In the genomic region with DNA sequence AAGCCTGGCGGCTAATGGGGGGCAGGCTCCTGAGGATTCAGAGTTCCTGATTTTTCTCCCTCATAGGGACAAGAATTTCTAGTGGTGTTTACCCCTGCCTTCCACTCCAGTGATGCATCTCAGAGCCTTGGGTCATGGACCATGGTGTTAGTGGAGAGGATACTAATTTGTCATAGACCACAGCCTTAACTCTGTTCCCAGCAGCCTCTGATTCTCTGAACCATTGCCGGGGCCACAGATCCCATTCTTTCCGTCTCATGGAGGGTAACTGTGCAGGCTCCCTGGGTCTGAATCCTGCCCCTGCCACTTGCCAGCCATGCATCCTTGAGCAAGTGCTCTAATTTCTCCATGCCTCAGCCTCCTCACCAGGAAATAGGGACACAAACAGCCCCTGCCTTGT, we compare ENCODE assay signal across 26 cellular contexts. TPM values are rescaled to one million over a fixed set of nuclear protein-coding genes. Genes with fewer than 3 reads are reported as not detected.
DNase-seq lines count a peak whose midpoint lies in the region; FAIRE-seq and TF ChIP-seq lines count a peak whose summit lies in the region.
"Had no signal": no experiment of that assay in that cellular context is flagged by ENCODE, and none has a peak within 500 bp of the region (broad histone marks: within the 10 kb centered on the region; RNA-seq: fewer than 3 reads in every experiment).

No MANE protein-coding gene starts in this region.

- DNase-seq in endothelial cell (ENCODE audit: low spot score) (no peak), kidney tubule cell (ENCODE audit: low spot score) (peak; percentile 28), renal cortical epithelial cell (ENCODE audit: low read depth) (peak; percentile 86), H54 (ENCODE audit: insufficient read length, low spot score) (no peak), caudate nucleus (lab: John Stamatoyannopoulos, UW) (no peak)
- no peak for DNase-seq in activated CD4-positive, alpha-beta memory T cell treated with anti-CD3 and anti-CD28 coated beads, Interleukin-2, amount 10 ng/mL, durations not matched to agents 7 days and 5 days
- DNase-seq: 8988T; ACHN; AML-193; BE2C; CD4-positive, alpha-beta T cell; CD8-positive, alpha-beta memory T cell; DMS 273 treated with DMSO at 0.1 percent for 48 hours; DMS79; EL; GDM1; GM23248; H9 had no signal

- peaks cover 6% of the 10 kb centered on the region for H3K27me3 Mint-ChIP-seq in endothelial cell (ENCODE audit: unreplicated experiment)
- peaks cover 6% of the 10 kb centered on the region for H3K27me3 Mint-ChIP-seq in activated CD4-positive, alpha-beta memory T cell treated with anti-CD3 and anti-CD28 coated beads, Interleukin-2, amount 10 ng/mL, durations not matched to agents 7 days and 5 days

- H3K27ac ChIP-seq in angular gyrus (ENCODE audit: low read depth, low read length) (peak overlapping the region; percentile 17), caudate nucleus (ENCODE audit: low read depth, low read length) (no peak overlapping the region)
- H3K27ac ChIP-seq: BLaER1 treated with 17β-estradiol and CSF1 and Interleukin-3, amounts not matched to agents 10 nM and 100 nM; GM23248 had no signal

- peaks cover 2% of the 10 kb centered on the region for H3K36me3 Mint-ChIP-seq in endothelial cell (ENCODE audit: low read depth, unreplicated experiment)
- H3K36me3 Mint-ChIP-seq in activated CD4-positive, alpha-beta memory T cell treated with anti-CD3 and anti-CD28 coated beads, Interleukin-2, amount 10 ng/mL, durations not matched to agents 7 days and 5 days (ENCODE audit: low read depth) = no peaks in the 10 kb centered on the region
- H3K36me3 Mint-ChIP-seq: CD14-positive monocyte; CD8-positive, alpha-beta memory T cell had no signal

- POLR2A ChIA-PET in activated CD4-positive, alpha-beta memory T cell treated with anti-CD3 and anti-CD28 coated beads, Interleukin-2, amount 10 ng/mL, durations not matched to agents 7 days and 5 days (lab: Charles Lee) = no interaction called here

- no peak overlapping the region for H3K4me3 Mint-ChIP-seq in endothelial cell (ENCODE audit: unreplicated experiment)
- no peak overlapping the region for H3K4me3 Mint-ChIP-seq in activated CD4-positive, alpha-beta memory T cell treated with anti-CD3 and anti-CD28 coated beads, Interleukin-2, amount 10 ng/mL, durations not matched to agents 7 days and 5 days
- H3K4me3 Mint-ChIP-seq: CD14-positive monocyte; CD4-positive, alpha-beta T cell; CD8-positive, alpha-beta memory T cell had no signal

- no peak for FAIRE-seq in H54 (lab: Jason Lieb, UNC)
- FAIRE-seq: A549, D721Med, GM12878, GM19239, H1 had no signal

- H3K9me3 Mint-ChIP-seq in endothelial cell (ENCODE audit: unreplicated experiment) = no peaks in the 10 kb centered on the region
- no peaks in the 10 kb centered on the region for H3K9me3 Mint-ChIP-seq in activated CD4-positive, alpha-beta memory T cell treated with anti-CD3 and anti-CD28 coated beads, Interleukin-2, amount 10 ng/mL, durations not matched to agents 7 days and 5 days
- H3K9me3 Mint-ChIP-seq: CD4-positive, alpha-beta T cell; CD8-positive, alpha-beta memory T cell; H9 had no signal

- peaks cover 42% of the 10 kb centered on the region for H3K4me1 Mint-ChIP-seq in endothelial cell (ENCODE audit: unreplicated experiment)
- no peaks in the 10 kb centered on the region for H3K4me1 Mint-ChIP-seq in activated CD4-positive, alpha-beta memory T cell treated with anti-CD3 and anti-CD28 coated beads, Interleukin-2, amount 10 ng/mL, durations not matched to agents 7 days and 5 days
- H3K4me1 Mint-ChIP-seq: CD14-positive monocyte had no signal

- TF ChIP-seq CTCF in endothelial cell (IDR thresholded peaks at IDR 0.05; ENCODE audit: unreplicated experiment) = no peak

- CTCF ChIA-PET in activated CD4-positive, alpha-beta memory T cell treated with anti-CD3 and anti-CD28 coated beads, Interleukin-2, amount 10 ng/mL, durations not matched to agents 7 days and 5 days (lab: Charles Lee) = no interaction called here

- H3K27ac Mint-ChIP-seq in endothelial cell (ENCODE audit: unreplicated experiment) = peak overlapping the region; percentile 59
- H3K27ac Mint-ChIP-seq in activated CD4-positive, alpha-beta memory T cell treated with anti-CD3 and anti-CD28 coated beads, Interleukin-2, amount 10 ng/mL, durations not matched to agents 7 days and 5 days = no peak overlapping the region
- H3K27ac Mint-ChIP-seq: CD14-positive monocyte; CD4-positive, alpha-beta T cell; H9 had no signal

- no peak for TF ChIP-seq POLR2A in H54 (IDR thresholded peaks at IDR 0.05; ENCODE audit: low read depth, low read length)

RNA-seq across cellular contexts. Expression of gene RPH3A, which starts 55.1 kb away (rescaled TPM):
- total RNA-seq in endothelial cell (ENCODE audit: unreplicated experiment) = 4.5 TPM
- total RNA-seq in renal cortical epithelial cell = not detected in 2 replicates
- not detected for total RNA-seq in activated CD4-positive, alpha-beta memory T cell treated with anti-CD3 and anti-CD28 coated beads, Interleukin-2, amount 10 ng/mL, durations not matched to agents 7 days and 5 days
- total RNA-seq: CD4-positive, alpha-beta T cell; CD8-positive, alpha-beta memory T cell; GM12878; GM23248; H1; H9 had no signal

Comparison
In these comparisons a context has a peak if more than half of its experiments do, and no peak if none do; other contexts are left out.
1. DNase-seq: peak in kidney tubule cell (single experiment) and renal cortical epithelial cell (single experiment); none in endothelial cell (single experiment), H54 (single experiment), activated CD4-positive, alpha-beta memory T cell treated with anti-CD3 and anti-CD28 coated beads, Interleukin-2, amount 10 ng/mL, durations not matched to agents 7 days and 5 days (single experiment) and caudate nucleus (0 of 61).